Comparison of ENCODE assay signal across 14 cellular contexts in genomic region chr19:56946164-56946563, GRCh38.
"Had no signal": no experiment of that assay in that cellular context is flagged by ENCODE, and none has a peak within 500 bp of the region (broad histone marks: within the 10 kb centered on the region; RNA-seq: fewer than 3 reads in every experiment).

No MANE protein-coding gene starts in this region.

- H3K4me3 Mint-ChIP-seq: activated CD4-positive, alpha-beta memory T cell treated with anti-CD3 and anti-CD28 coated beads, Interleukin-2, amount 10 ng/mL, durations not matched to agents 7 days and 5 days; activated naive CD8-positive, alpha-beta T cell; natural killer cell had no signal

- H3K36me3 ChIP-seq: breast epithelium, pancreas, tibial nerve had no signal

- H3K4me1 Mint-ChIP-seq: activated CD4-positive, alpha-beta memory T cell treated with anti-CD3 and anti-CD28 coated beads, Interleukin-2, amount 10 ng/mL, durations not matched to agents 7 days and 5 days; immature natural killer cell; natural killer cell had no signal

- H3K4me3 ChIP-seq: breast epithelium, pancreas, skin epidermis, tibial nerve had no signal

- H3K9me3 ChIP-seq: pancreas had no signal

- H3K27me3 ChIP-seq: pancreas, tibial nerve had no signal

- H3K27ac Mint-ChIP-seq: activated CD4-positive, alpha-beta memory T cell treated with anti-CD3 and anti-CD28 coated beads, Interleukin-2, amount 10 ng/mL, durations not matched to agents 7 days and 5 days; activated naive CD8-positive, alpha-beta T cell; immature natural killer cell; natural killer cell had no signal

- DNase-seq: activated CD4-positive, alpha-beta memory T cell treated with anti-CD3 and anti-CD28 coated beads, Interleukin-2, amount 10 ng/mL, durations not matched to agents 7 days and 5 days; activated gamma-delta T cell; activated T-cell treated with anti-CD3 and anti-CD28 coated beads, Interleukin-2, amount 50 U/mL, for 48 hours; aorta; immature natural killer cell; left cardiac atrium; natural killer cell; pancreas had no signal

- H3K27ac ChIP-seq: breast epithelium, pancreas, skin epidermis, tibial nerve, VCaP had no signal

- H3K27me3 Mint-ChIP-seq: activated CD4-positive, alpha-beta memory T cell treated with anti-CD3 and anti-CD28 coated beads, Interleukin-2, amount 10 ng/mL, durations not matched to agents 7 days and 5 days had no signal

- H3K4me1 ChIP-seq: breast epithelium, pancreas, tibial nerve had no signal

- ATAC-seq: esophagus mucosa, left cardiac atrium, natural killer cell, pancreas had no signal
